16 cellular contexts compared by ENCODE assay signal in the genomic region with DNA sequence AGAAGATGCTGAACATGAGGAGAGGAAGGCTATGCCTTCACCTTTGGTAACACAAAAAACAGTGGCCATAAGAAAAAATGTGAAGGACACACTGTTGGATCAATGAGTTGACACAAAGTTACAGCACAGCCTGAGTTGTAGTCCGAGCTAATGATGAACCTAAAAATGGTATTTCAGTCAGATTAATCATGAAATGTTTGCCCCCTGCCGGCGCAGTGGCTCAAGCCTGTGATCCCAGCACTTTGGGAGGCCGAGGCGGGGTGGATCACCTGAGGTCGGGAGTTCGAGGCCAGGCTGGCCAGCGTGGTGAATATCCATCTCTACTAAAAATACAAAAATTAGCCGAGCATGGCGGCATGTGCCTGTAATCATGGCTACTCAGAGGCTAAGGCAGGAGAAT. TPM values are rescaled to one million over a fixed set of nuclear protein-coding genes. Genes with fewer than 3 reads are reported as not detected.
DNase-seq lines count a peak whose midpoint lies in the region; TF ChIP-seq lines count a peak whose summit lies in the region.
"Had no signal": no experiment of that assay in that cellular context is flagged by ENCODE, and none has a peak within 500 bp of the region (broad histone marks: within the 10 kb centered on the region; RNA-seq: fewer than 3 reads in every experiment).

No MANE protein-coding gene starts in this region.

- TF ChIP-seq POLR2A in sigmoid colon (IDR thresholded peaks at IDR 0.05): no peak

- no peaks in the 10 kb centered on the region for H3K27me3 Mint-ChIP-seq in activated naive CD4-positive, alpha-beta T cell treated with anti-CD3 and anti-CD28 coated beads, Interleukin-2, amount 50 U/mL, for 24 hours
- no peaks in the 10 kb centered on the region for H3K27me3 Mint-ChIP-seq in activated naive CD4-positive, alpha-beta T cell treated with anti-CD3 and anti-CD28 coated beads, Interleukin-2, amount 10 ng/mL, durations not matched to agents 7 days and 5 days
- H3K27me3 Mint-ChIP-seq in immature natural killer cell (ENCODE audit: low read depth in 3 of 3): peaks cover 6 to 13% (median 10%) of the 10 kb centered on the region in 3 donors
- H3K27me3 Mint-ChIP-seq: memory B cell had no signal

- CTCF ChIA-PET in activated naive CD4-positive, alpha-beta T cell treated with anti-CD3 and anti-CD28 coated beads, Interleukin-2, amount 10 ng/mL, durations not matched to agents 7 days and 5 days (lab: Charles Lee): no interaction called here
- CTCF ChIA-PET in OCI-LY7 (lab: Charles Lee; ENCODE audit: unreplicated experiment): no interaction called here

- intact Hi-C loops in OCI-LY7 (cut with micrococcal nuclease; ENCODE audit: unreplicated experiment) (no loop called here), sigmoid colon (cut with DNase I) (loop anchor here (5.0 kb wide), 1 partner anchor 41 kb away; no protein-coding TSS in a partner anchor)

- H3K9me3 ChIP-seq in OCI-LY7 (ENCODE audit: low read length) (no peaks in the 10 kb centered on the region), sigmoid colon (no peaks in the 10 kb centered on the region), smooth muscle cell (replicated peaks; ENCODE audit: low read depth) (no peaks in the 10 kb centered on the region)
- H3K9me3 ChIP-seq: prostate gland had no signal

- WGBS in sigmoid colon, 2 donors: 92 to 93% methylated on average over 10 of the region's 10 CpGs
- 96% methylated on average over 10 of the region's 10 CpGs for WGBS in smooth muscle cell (ENCODE audit: low lambda C conversion rate)

- H3K27ac ChIP-seq in OCI-LY7 (ENCODE audit: low read depth, low read length, poor library complexity, severe bottlenecking) (no peak overlapping the region), sigmoid colon (no peak overlapping the region), smooth muscle cell (ENCODE audit: low read depth) (no peak overlapping the region)

- no peaks in the 10 kb centered on the region for H3K9me3 Mint-ChIP-seq in activated naive CD4-positive, alpha-beta T cell treated with anti-CD3 and anti-CD28 coated beads, Interleukin-2, amount 50 U/mL, for 24 hours
- no peaks in the 10 kb centered on the region for H3K9me3 Mint-ChIP-seq in activated naive CD4-positive, alpha-beta T cell treated with anti-CD3 and anti-CD28 coated beads, Interleukin-2, amount 10 ng/mL, durations not matched to agents 7 days and 5 days
- H3K9me3 Mint-ChIP-seq in immature natural killer cell: no peaks in the 10 kb centered on the region
- H3K9me3 Mint-ChIP-seq: memory B cell had no signal

- H3K4me3 ChIP-seq in OCI-LY7 (ENCODE audit: low read depth, low read length, poor library complexity, severe bottlenecking) (no peak overlapping the region), sigmoid colon (no peak overlapping the region), smooth muscle cell (no peak overlapping the region)

- no peak overlapping the region for H3K9ac ChIP-seq in smooth muscle cell (ENCODE audit: low read depth)

- DNase-seq in activated naive CD4-positive, alpha-beta T cell treated with anti-CD3 and anti-CD28 coated beads, Interleukin-2, amount 10 ng/mL, durations not matched to agents 7 days and 5 days: no peak
- DNase-seq in OCI-LY7 (ENCODE audit: low spot score) (no peak), immature natural killer cell (no peak), sigmoid colon (peak; percentile 59), medulla oblongata (ENCODE audit: extremely low spot score) (no peak), GM19238 (ENCODE audit: insufficient read length, low spot score) (no peak), smooth muscle cell (lab: John Stamatoyannopoulos, UW; ENCODE audit: unreplicated experiment) (no peak)
- DNase-seq: activated CD8-positive, alpha-beta memory T cell treated with anti-CD3 and anti-CD28 coated beads, Interleukin-2, amount 50 U/mL, for 48 hours; DND-41; Kasumi-1; NCI-H187 treated with DMSO at 0.1 percent for 48 hours; SHP77 treated with DMSO at 0.1 percent for 48 hours; stimulated activated CD4-positive, alpha-beta T cell treated with anti-CD3 and anti-CD28 coated beads, Interleukin-1b, Interleukin-23, amount 100 ng/mL, for 48 hours had no signal

- H3F3A ChIP-seq in smooth muscle cell (ENCODE audit: low read depth): peaks cover 7% of the 10 kb centered on the region

- H3K27ac Mint-ChIP-seq in activated naive CD4-positive, alpha-beta T cell treated with anti-CD3 and anti-CD28 coated beads, Interleukin-2, amount 50 U/mL, for 24 hours: no peak overlapping the region
- no peak overlapping the region for H3K27ac Mint-ChIP-seq in activated naive CD4-positive, alpha-beta T cell treated with anti-CD3 and anti-CD28 coated beads, Interleukin-2, amount 10 ng/mL, durations not matched to agents 7 days and 5 days
- peak overlapping the region; percentile 80 to 97 (median 90) for H3K27ac Mint-ChIP-seq in immature natural killer cell

- H4K20me1 ChIP-seq in OCI-LY7 (ENCODE audit: insufficient read depth, low read length): no peaks in the 10 kb centered on the region
- H4K20me1 ChIP-seq in smooth muscle cell (ENCODE audit: low read depth): peaks cover 15% of the 10 kb centered on the region

- peaks cover 8% of the 10 kb centered on the region; the same call in 1 of the 2 replicates for H3K79me2 ChIP-seq in OCI-LY7 (ENCODE audit: insufficient read depth, low read depth, low read length)
- H3K79me2 ChIP-seq in smooth muscle cell (ENCODE audit: low read depth): peaks cover 24% of the 10 kb centered on the region

- H3K36me3 ChIP-seq in OCI-LY7 (ENCODE audit: insufficient read depth, low read length) (no peaks in the 10 kb centered on the region), sigmoid colon (no peaks in the 10 kb centered on the region), smooth muscle cell (ENCODE audit: low read depth) (no peaks in the 10 kb centered on the region)
- H3K36me3 ChIP-seq: prostate gland had no signal

- TF ChIP-seq CTCF in OCI-LY7 (conservative IDR thresholded peaks at IDR 0.05; ENCODE audit: low read length): no peak
- no peak for TF ChIP-seq CTCF in sigmoid colon (IDR thresholded peaks at IDR 0.05)
- TF ChIP-seq CTCF in smooth muscle cell (IDR thresholded peaks at IDR 0.05; ENCODE audit: borderline replicate concordance, insufficient read depth, poor library complexity, severe bottlenecking): no peak

- peaks cover 2% of the 10 kb centered on the region for H3K36me3 Mint-ChIP-seq in activated naive CD4-positive, alpha-beta T cell treated with anti-CD3 and anti-CD28 coated beads, Interleukin-2, amount 50 U/mL, for 24 hours
- H3K36me3 Mint-ChIP-seq in activated naive CD4-positive, alpha-beta T cell treated with anti-CD3 and anti-CD28 coated beads, Interleukin-2, amount 10 ng/mL, durations not matched to agents 7 days and 5 days: peaks cover 1% of the 10 kb centered on the region
- H3K36me3 Mint-ChIP-seq in immature natural killer cell: peaks cover 0 to under 1% (median 0%) of the 10 kb centered on the region in 3 donors
- H3K36me3 Mint-ChIP-seq: memory B cell had no signal

- H3K4me3 Mint-ChIP-seq in activated naive CD4-positive, alpha-beta T cell treated with anti-CD3 and anti-CD28 coated beads, Interleukin-2, amount 50 U/mL, for 24 hours: peak overlapping the region; percentile 86
- H3K4me3 Mint-ChIP-seq in activated naive CD4-positive, alpha-beta T cell treated with anti-CD3 and anti-CD28 coated beads, Interleukin-2, amount 10 ng/mL, durations not matched to agents 7 days and 5 days: no peak overlapping the region
- peak overlapping the region in 4 of 5 donors; percentile 88 to 100 (median 95) for H3K4me3 Mint-ChIP-seq in immature natural killer cell

- H3K4me2 ChIP-seq in OCI-LY7 (ENCODE audit: low read length): no peak overlapping the region; the same call in 1 of the 2 replicates
- no peak overlapping the region for H3K4me2 ChIP-seq in smooth muscle cell

- TF ChIP-seq EP300 in sigmoid colon (IDR thresholded peaks at IDR 0.05): no peak

- BruUV-seq in OCI-LY7 (replicated peaks; lab: Mats Ljungman, UMichigan): no TSS peak

- no peaks in the 10 kb centered on the region for H3K9me2 ChIP-seq in OCI-LY7 (ENCODE audit: insufficient read depth, low read length)

- H3K27me3 ChIP-seq in sigmoid colon (no peaks in the 10 kb centered on the region), smooth muscle cell (ENCODE audit: low read depth) (no peaks in the 10 kb centered on the region)

- peaks cover 47% of the 10 kb centered on the region for H3K4me1 Mint-ChIP-seq in activated naive CD4-positive, alpha-beta T cell treated with anti-CD3 and anti-CD28 coated beads, Interleukin-2, amount 50 U/mL, for 24 hours
- peaks cover 23% of the 10 kb centered on the region for H3K4me1 Mint-ChIP-seq in activated naive CD4-positive, alpha-beta T cell treated with anti-CD3 and anti-CD28 coated beads, Interleukin-2, amount 10 ng/mL, durations not matched to agents 7 days and 5 days
- H3K4me1 Mint-ChIP-seq in immature natural killer cell: peaks cover 23 to 39% of the 10 kb centered on the region in 2 donors

- POLR2A ChIA-PET in OCI-LY7 (lab: Charles Lee): interaction anchor here (1.5 kb wide), 1 partner anchor 58 kb away, joined by 3 read pairs; no protein-coding TSS in a partner anchor

- H3K4me1 ChIP-seq in OCI-LY7 (ENCODE audit: insufficient read depth, low read length, poor library complexity, severe bottlenecking) (peaks cover 25% of the 10 kb centered on the region), sigmoid colon (peaks cover 0 to 19% (median 15%) of the 10 kb centered on the region in 4 donors), smooth muscle cell (ENCODE audit: low read depth) (peaks cover 5% of the 10 kb centered on the region)

- H2AFZ ChIP-seq in OCI-LY7 (ENCODE audit: low read length): peak overlapping the region; percentile 91; the same call in 1 of the 2 replicates
- no peak overlapping the region for H2AFZ ChIP-seq in smooth muscle cell (ENCODE audit: low read depth)

RNA-seq across cellular contexts. Expression of a gene that starts 1.3 kb away (rescaled TPM):
- total RNA-seq in OCI-LY7 (2014; rRNA removed; shearing (Covaris generic)): 21.7 and 23.8 TPM in 2 replicates
- total RNA-seq in OCI-LY7 (2022) (23.7 and 24.7 TPM in 2 replicates), sigmoid colon (10 to 100 TPM; 25.0 to 42.9 (median 31.5) TPM), smooth muscle cell (19.1 and 31.0 TPM in 2 replicates)
- polyA plus RNA-seq in immature natural killer cell (1 to 10 TPM; 3.0 to 8.8 (median 7.2) TPM), sigmoid colon (1 to 10 TPM; 2.1 to 6.9 (median 3.0) TPM), smooth muscle cell (13.6 and 14.7 TPM in 2 replicates)

Comparison
In these comparisons a context has a peak if more than half of its experiments do, and no peak if none do; other contexts are left out.
1. H3K27ac Mint-ChIP-seq: peak in immature natural killer cell (6 of 6); none in activated naive CD4-positive, alpha-beta T cell treated with anti-CD3 and anti-CD28 coated beads, Interleukin-2, amount 50 U/mL, for 24 hours (single experiment) and activated naive CD4-positive, alpha-beta T cell treated with anti-CD3 and anti-CD28 coated beads, Interleukin-2, amount 10 ng/mL, durations not matched to agents 7 days and 5 days (single experiment).